Comparison of ENCODE assay signal across 17 cellular contexts in genomic region chr6:34349226-34349625, GRCh38.
"Had no signal": no experiment of that assay in that cellular context is flagged by ENCODE, and none has a peak within 500 bp of the region (broad histone marks: within the 10 kb centered on the region; RNA-seq: fewer than 3 reads in every experiment).

No MANE protein-coding gene starts in this region.

- H3K36me3 ChIP-seq: adrenal gland, heart right ventricle, lower lobe of right lung, uterus had no signal

- H3K4me3 ChIP-seq: adrenal gland, heart right ventricle, lower lobe of right lung, uterus had no signal

- H3K9me3 Mint-ChIP-seq: activated naive CD4-positive, alpha-beta T cell treated with anti-CD3 and anti-CD28 coated beads, Interleukin-2, amount 10 ng/mL, durations not matched to agents 7 days and 5 days; stimulated activated memory B cell treated with anti-CD40 and anti-IgM and Interleukin-4, amounts not matched to agents 10 μg/mL and 1 μg/mL and 100 μg/mL, for 72 hours had no signal

- H3K27ac Mint-ChIP-seq: activated CD8-positive, alpha-beta memory T cell treated with anti-CD3 and anti-CD28 coated beads, Interleukin-2, amount 10 ng/mL, durations not matched to agents 7 days and 5 days; activated naive CD4-positive, alpha-beta T cell treated with anti-CD3 and anti-CD28 coated beads, Interleukin-2, amount 10 ng/mL, durations not matched to agents 7 days and 5 days; stimulated activated memory B cell treated with anti-CD40 and anti-IgM and Interleukin-4, amounts not matched to agents 10 μg/mL and 1 μg/mL and 100 μg/mL, for 72 hours had no signal

- H3K4me3 Mint-ChIP-seq: activated CD8-positive, alpha-beta memory T cell treated with anti-CD3 and anti-CD28 coated beads, Interleukin-2, amount 10 ng/mL, durations not matched to agents 7 days and 5 days; activated naive CD4-positive, alpha-beta T cell treated with anti-CD3 and anti-CD28 coated beads, Interleukin-2, amount 10 ng/mL, durations not matched to agents 7 days and 5 days; naive thymus-derived CD4-positive, alpha-beta T cell; stimulated activated memory B cell treated with anti-CD40 and anti-IgM and Interleukin-4, amounts not matched to agents 10 μg/mL and 1 μg/mL and 100 μg/mL, for 72 hours had no signal

- H3K36me3 Mint-ChIP-seq: activated naive CD4-positive, alpha-beta T cell treated with anti-CD3 and anti-CD28 coated beads, Interleukin-2, amount 10 ng/mL, durations not matched to agents 7 days and 5 days had no signal

- H3K9me3 ChIP-seq: adrenal gland, heart right ventricle, lower lobe of right lung, uterus had no signal

- H3K4me1 ChIP-seq: uterus had no signal

- DNase-seq: activated CD4-positive, alpha-beta T cell treated with anti-CD3 and anti-CD28 coated beads for 1 hour; activated CD4-positive, alpha-beta T cell treated with anti-CD3 and anti-CD28 coated beads, Interleukin-2, amount 50 U/mL, for 48 hours; activated CD8-positive, alpha-beta memory T cell treated with anti-CD3 and anti-CD28 coated beads, Interleukin-2, amount 10 ng/mL, durations not matched to agents 7 days and 5 days; activated naive CD4-positive, alpha-beta T cell treated with anti-CD3 and anti-CD28 coated beads, Interleukin-2, amount 10 ng/mL, durations not matched to agents 7 days and 5 days; activated T-cell treated with anti-CD3 and anti-CD28 coated beads, Interleukin-2, amount 50 U/mL, for 1 hour; adrenal gland; cortex of kidney; effector memory CD4-positive, alpha-beta T cell; heart right ventricle; left colon; lower lobe of right lung; naive thymus-derived CD4-positive, alpha-beta T cell; retina; stimulated activated CD4-positive, alpha-beta T cell treated with anti-CD3 and anti-CD28 coated beads, Interleukin-2, amount 100 ng/mL, for 48 hours; uterus had no signal

- H3K27me3 Mint-ChIP-seq: activated CD8-positive, alpha-beta memory T cell treated with anti-CD3 and anti-CD28 coated beads, Interleukin-2, amount 10 ng/mL, durations not matched to agents 7 days and 5 days; activated naive CD4-positive, alpha-beta T cell treated with anti-CD3 and anti-CD28 coated beads, Interleukin-2, amount 10 ng/mL, durations not matched to agents 7 days and 5 days; naive thymus-derived CD4-positive, alpha-beta T cell; stimulated activated memory B cell treated with anti-CD40 and anti-IgM and Interleukin-4, amounts not matched to agents 10 μg/mL and 1 μg/mL and 100 μg/mL, for 72 hours had no signal

- ATAC-seq: activated CD8-positive, alpha-beta memory T cell treated with anti-CD3 and anti-CD28 coated beads, Interleukin-2, amount 10 ng/mL, durations not matched to agents 7 days and 5 days; heart right ventricle; left colon; lower lobe of right lung; naive thymus-derived CD4-positive, alpha-beta T cell; stimulated activated memory B cell treated with anti-CD40 and anti-IgM and Interleukin-4, amounts not matched to agents 10 μg/mL and 1 μg/mL and 100 μg/mL, for 72 hours had no signal

- H2AFZ ChIP-seq: parathyroid adenoma had no signal

- H3K27me3 ChIP-seq: adrenal gland, heart right ventricle, uterus had no signal

- H3K27ac ChIP-seq: adrenal gland, lower lobe of right lung, parathyroid adenoma, uterus had no signal

- H3K9ac ChIP-seq: parathyroid adenoma had no signal
